Comparison of ENCODE assay signal across 14 cellular contexts in the genomic region with DNA sequence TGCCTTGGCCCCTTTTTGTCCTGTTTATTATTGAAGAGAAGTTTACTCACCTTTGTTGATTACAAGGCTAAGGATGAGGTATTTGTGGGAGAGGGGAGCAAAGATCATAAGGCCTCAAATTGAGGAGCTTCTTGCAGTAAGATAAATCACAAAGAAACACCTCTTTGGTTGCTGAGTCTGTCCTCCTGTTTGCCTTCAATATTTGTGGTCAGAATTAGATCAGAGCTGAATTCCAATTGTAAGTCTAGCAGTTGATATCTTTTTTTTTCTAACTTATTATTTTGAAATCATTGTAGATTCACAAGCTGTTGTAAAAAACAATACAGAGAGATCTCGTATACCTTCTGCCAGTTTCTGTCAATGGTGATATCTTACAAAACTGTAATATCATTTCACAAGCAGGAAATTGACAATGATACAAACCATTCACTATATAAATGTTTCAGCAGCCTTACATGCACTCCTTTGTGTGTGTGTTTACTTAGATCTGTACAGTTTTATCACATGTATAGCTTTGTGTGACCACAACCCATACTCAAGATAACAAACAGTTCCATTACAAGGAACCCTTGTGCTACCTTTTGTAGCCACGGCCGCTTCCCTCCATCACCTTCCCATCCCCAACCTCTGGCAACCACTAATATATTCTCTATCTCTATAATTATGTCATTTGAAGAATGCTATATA.
DNase-seq lines count a peak whose midpoint lies in the region; ATAC-seq and TF ChIP-seq lines count a peak whose summit lies in the region.
"Had no signal": no experiment of that assay in that cellular context is flagged by ENCODE, and none has a peak within 500 bp of the region (broad histone marks: within the 10 kb centered on the region; RNA-seq: fewer than 3 reads in every experiment).

No MANE protein-coding gene starts in this region.

- ATAC-seq in stimulated activated naive B cell treated with anti-CD40 and anti-IgM and Interleukin-4, amounts not matched to agents 10 μg/mL and 1 μg/mL and 100 μg/mL, for 72 hours (replicated peaks) = no peak
- no peak for ATAC-seq in HG03025 (IDR thresholded peaks at IDR 0.05; ENCODE audit: low FRiP score, unreplicated experiment)
- ATAC-seq: GM23338, K562 had no signal

- CTCF ChIA-PET in activated naive CD4-positive, alpha-beta T cell treated with anti-CD3 and anti-CD28 coated beads, Interleukin-2, amount 10 ng/mL, durations not matched to agents 7 days and 5 days (lab: Charles Lee) = no interaction called here

- peaks cover 27% of the 10 kb centered on the region for H3K4me1 Mint-ChIP-seq in brain
- no peaks in the 10 kb centered on the region for H3K4me1 Mint-ChIP-seq in activated naive CD4-positive, alpha-beta T cell treated with anti-CD3 and anti-CD28 coated beads, Interleukin-2, amount 10 ng/mL, durations not matched to agents 7 days and 5 days
- H3K4me1 Mint-ChIP-seq in stimulated activated naive B cell treated with anti-CD40 and anti-IgM and Interleukin-4, amounts not matched to agents 10 μg/mL and 1 μg/mL and 100 μg/mL, for 72 hours = no peaks in the 10 kb centered on the region
- H3K4me1 Mint-ChIP-seq: GM23338 had no signal

- H3K36me3 Mint-ChIP-seq in brain = peaks cover 46% of the 10 kb centered on the region
- H3K36me3 Mint-ChIP-seq in activated naive CD4-positive, alpha-beta T cell treated with anti-CD3 and anti-CD28 coated beads, Interleukin-2, amount 10 ng/mL, durations not matched to agents 7 days and 5 days = no peaks in the 10 kb centered on the region
- H3K36me3 Mint-ChIP-seq in stimulated activated naive B cell treated with anti-CD40 and anti-IgM and Interleukin-4, amounts not matched to agents 10 μg/mL and 1 μg/mL and 100 μg/mL, for 72 hours = no peaks in the 10 kb centered on the region

- DNase-seq in EH (ENCODE audit: low read depth) (peak; percentile 23), NCI-H2029 treated with DMSO at 0.1 percent for 48 hours (lab: John Stamatoyannopoulos, UW) (peak; percentile 51), iris pigment epithelial cell (ENCODE audit: low read depth) (peak; percentile 77)
- DNase-seq in activated naive CD4-positive, alpha-beta T cell treated with anti-CD3 and anti-CD28 coated beads, Interleukin-2, amount 10 ng/mL, durations not matched to agents 7 days and 5 days = no peak
- DNase-seq in stimulated activated naive B cell treated with anti-CD40 and anti-IgM and Interleukin-4, amounts not matched to agents 10 μg/mL and 1 μg/mL and 100 μg/mL, for 72 hours = no peak
- DNase-seq: AML-193, DMS79 treated with DMSO at 0.1 percent for 48 hours, GDM1, NCI-H187 treated with DMSO at 0.1 percent for 48 hours, NCI-H524 treated with DMSO at 0.1 percent for 48 hours had no signal

- H3K27me3 Mint-ChIP-seq in brain = no peaks in the 10 kb centered on the region
- H3K27me3 Mint-ChIP-seq in activated naive CD4-positive, alpha-beta T cell treated with anti-CD3 and anti-CD28 coated beads, Interleukin-2, amount 10 ng/mL, durations not matched to agents 7 days and 5 days = peaks cover 4% of the 10 kb centered on the region
- H3K27me3 Mint-ChIP-seq in stimulated activated naive B cell treated with anti-CD40 and anti-IgM and Interleukin-4, amounts not matched to agents 10 μg/mL and 1 μg/mL and 100 μg/mL, for 72 hours = peaks cover 5 to 8% of the 10 kb centered on the region in 2 donors

- no peak for TF ChIP-seq CTCF in brain (conservative IDR thresholded peaks at IDR 0.05)

- peak overlapping the region in 3 of 5 experiments; percentile 19 to 55 (median 34) for H3K27ac Mint-ChIP-seq in brain
- no peak overlapping the region for H3K27ac Mint-ChIP-seq in activated naive CD4-positive, alpha-beta T cell treated with anti-CD3 and anti-CD28 coated beads, Interleukin-2, amount 10 ng/mL, durations not matched to agents 7 days and 5 days
- no peak overlapping the region for H3K27ac Mint-ChIP-seq in stimulated activated naive B cell treated with anti-CD40 and anti-IgM and Interleukin-4, amounts not matched to agents 10 μg/mL and 1 μg/mL and 100 μg/mL, for 72 hours
- H3K27ac Mint-ChIP-seq: GM23338 had no signal

- H3K4me3 Mint-ChIP-seq in brain = no peak overlapping the region
- no peak overlapping the region for H3K4me3 Mint-ChIP-seq in activated naive CD4-positive, alpha-beta T cell treated with anti-CD3 and anti-CD28 coated beads, Interleukin-2, amount 10 ng/mL, durations not matched to agents 7 days and 5 days
- no peak overlapping the region for H3K4me3 Mint-ChIP-seq in stimulated activated naive B cell treated with anti-CD40 and anti-IgM and Interleukin-4, amounts not matched to agents 10 μg/mL and 1 μg/mL and 100 μg/mL, for 72 hours
- H3K4me3 Mint-ChIP-seq: GM23338 had no signal

- H3K9me3 Mint-ChIP-seq in brain = no peaks in the 10 kb centered on the region
- no peaks in the 10 kb centered on the region for H3K9me3 Mint-ChIP-seq in activated naive CD4-positive, alpha-beta T cell treated with anti-CD3 and anti-CD28 coated beads, Interleukin-2, amount 10 ng/mL, durations not matched to agents 7 days and 5 days
- H3K9me3 Mint-ChIP-seq in stimulated activated naive B cell treated with anti-CD40 and anti-IgM and Interleukin-4, amounts not matched to agents 10 μg/mL and 1 μg/mL and 100 μg/mL, for 72 hours = no peaks in the 10 kb centered on the region
- H3K9me3 Mint-ChIP-seq: GM23338 had no signal

Comparison
In these comparisons a context has a peak if more than half of its experiments do, and no peak if none do; other contexts are left out.
1. DNase-seq: peak in EH (single experiment), NCI-H2029 treated with DMSO at 0.1 percent for 48 hours (single experiment) and iris pigment epithelial cell (single experiment); none in activated naive CD4-positive, alpha-beta T cell treated with anti-CD3 and anti-CD28 coated beads, Interleukin-2, amount 10 ng/mL, durations not matched to agents 7 days and 5 days (single experiment) and stimulated activated naive B cell treated with anti-CD40 and anti-IgM and Interleukin-4, amounts not matched to agents 10 μg/mL and 1 μg/mL and 100 μg/mL, for 72 hours (single experiment).
2. H3K27ac Mint-ChIP-seq: peak in brain (3 of 5); none in activated naive CD4-positive, alpha-beta T cell treated with anti-CD3 and anti-CD28 coated beads, Interleukin-2, amount 10 ng/mL, durations not matched to agents 7 days and 5 days (single experiment) and stimulated activated naive B cell treated with anti-CD40 and anti-IgM and Interleukin-4, amounts not matched to agents 10 μg/mL and 1 μg/mL and 100 μg/mL, for 72 hours (single experiment).